In the genomic region with DNA sequence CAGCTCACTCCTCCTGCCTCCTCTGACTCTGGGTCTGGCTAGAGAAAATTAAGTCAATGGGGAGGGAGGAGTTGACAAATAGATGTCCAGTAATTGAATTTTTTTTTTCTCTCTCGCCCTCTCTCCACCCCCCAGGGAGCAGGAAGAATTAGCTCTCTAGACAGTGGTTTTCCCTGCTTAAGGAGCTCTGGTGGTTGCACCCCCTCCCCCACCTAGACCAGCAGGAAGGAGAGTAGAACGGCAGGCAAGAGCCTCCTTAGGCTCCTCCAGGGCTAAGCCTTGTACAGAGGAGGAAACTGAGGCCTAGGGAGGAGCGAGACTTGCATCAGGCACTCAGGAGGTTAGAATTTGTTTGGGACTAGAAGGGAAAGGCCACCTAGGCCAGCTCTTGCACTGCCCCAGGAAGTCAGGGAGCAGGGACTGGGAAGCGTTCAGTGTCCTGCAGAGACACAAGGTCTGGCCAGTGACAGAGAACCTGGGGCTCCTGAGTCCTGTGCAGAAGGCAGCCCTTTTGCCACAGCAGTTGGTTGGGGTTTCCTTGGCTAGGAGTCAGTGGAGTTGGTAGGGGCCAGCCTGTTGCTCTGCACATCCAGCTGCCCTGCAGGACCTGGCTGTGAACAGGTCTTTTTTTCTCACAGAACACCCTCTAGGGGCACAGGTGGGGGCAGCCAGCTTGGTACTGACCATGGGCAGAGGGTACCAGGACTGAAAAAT, we compare ENCODE assay signal across 1 cellular context.
TF ChIP-seq lines count a peak whose summit lies in the region.

No MANE protein-coding gene starts in this region.

TF ChIP-seq in K562, 482 proteins besides CTCF, POLR2A, EP300 and RAD21 (continued from another document):
- TF ChIP-seq, protein P1, sequence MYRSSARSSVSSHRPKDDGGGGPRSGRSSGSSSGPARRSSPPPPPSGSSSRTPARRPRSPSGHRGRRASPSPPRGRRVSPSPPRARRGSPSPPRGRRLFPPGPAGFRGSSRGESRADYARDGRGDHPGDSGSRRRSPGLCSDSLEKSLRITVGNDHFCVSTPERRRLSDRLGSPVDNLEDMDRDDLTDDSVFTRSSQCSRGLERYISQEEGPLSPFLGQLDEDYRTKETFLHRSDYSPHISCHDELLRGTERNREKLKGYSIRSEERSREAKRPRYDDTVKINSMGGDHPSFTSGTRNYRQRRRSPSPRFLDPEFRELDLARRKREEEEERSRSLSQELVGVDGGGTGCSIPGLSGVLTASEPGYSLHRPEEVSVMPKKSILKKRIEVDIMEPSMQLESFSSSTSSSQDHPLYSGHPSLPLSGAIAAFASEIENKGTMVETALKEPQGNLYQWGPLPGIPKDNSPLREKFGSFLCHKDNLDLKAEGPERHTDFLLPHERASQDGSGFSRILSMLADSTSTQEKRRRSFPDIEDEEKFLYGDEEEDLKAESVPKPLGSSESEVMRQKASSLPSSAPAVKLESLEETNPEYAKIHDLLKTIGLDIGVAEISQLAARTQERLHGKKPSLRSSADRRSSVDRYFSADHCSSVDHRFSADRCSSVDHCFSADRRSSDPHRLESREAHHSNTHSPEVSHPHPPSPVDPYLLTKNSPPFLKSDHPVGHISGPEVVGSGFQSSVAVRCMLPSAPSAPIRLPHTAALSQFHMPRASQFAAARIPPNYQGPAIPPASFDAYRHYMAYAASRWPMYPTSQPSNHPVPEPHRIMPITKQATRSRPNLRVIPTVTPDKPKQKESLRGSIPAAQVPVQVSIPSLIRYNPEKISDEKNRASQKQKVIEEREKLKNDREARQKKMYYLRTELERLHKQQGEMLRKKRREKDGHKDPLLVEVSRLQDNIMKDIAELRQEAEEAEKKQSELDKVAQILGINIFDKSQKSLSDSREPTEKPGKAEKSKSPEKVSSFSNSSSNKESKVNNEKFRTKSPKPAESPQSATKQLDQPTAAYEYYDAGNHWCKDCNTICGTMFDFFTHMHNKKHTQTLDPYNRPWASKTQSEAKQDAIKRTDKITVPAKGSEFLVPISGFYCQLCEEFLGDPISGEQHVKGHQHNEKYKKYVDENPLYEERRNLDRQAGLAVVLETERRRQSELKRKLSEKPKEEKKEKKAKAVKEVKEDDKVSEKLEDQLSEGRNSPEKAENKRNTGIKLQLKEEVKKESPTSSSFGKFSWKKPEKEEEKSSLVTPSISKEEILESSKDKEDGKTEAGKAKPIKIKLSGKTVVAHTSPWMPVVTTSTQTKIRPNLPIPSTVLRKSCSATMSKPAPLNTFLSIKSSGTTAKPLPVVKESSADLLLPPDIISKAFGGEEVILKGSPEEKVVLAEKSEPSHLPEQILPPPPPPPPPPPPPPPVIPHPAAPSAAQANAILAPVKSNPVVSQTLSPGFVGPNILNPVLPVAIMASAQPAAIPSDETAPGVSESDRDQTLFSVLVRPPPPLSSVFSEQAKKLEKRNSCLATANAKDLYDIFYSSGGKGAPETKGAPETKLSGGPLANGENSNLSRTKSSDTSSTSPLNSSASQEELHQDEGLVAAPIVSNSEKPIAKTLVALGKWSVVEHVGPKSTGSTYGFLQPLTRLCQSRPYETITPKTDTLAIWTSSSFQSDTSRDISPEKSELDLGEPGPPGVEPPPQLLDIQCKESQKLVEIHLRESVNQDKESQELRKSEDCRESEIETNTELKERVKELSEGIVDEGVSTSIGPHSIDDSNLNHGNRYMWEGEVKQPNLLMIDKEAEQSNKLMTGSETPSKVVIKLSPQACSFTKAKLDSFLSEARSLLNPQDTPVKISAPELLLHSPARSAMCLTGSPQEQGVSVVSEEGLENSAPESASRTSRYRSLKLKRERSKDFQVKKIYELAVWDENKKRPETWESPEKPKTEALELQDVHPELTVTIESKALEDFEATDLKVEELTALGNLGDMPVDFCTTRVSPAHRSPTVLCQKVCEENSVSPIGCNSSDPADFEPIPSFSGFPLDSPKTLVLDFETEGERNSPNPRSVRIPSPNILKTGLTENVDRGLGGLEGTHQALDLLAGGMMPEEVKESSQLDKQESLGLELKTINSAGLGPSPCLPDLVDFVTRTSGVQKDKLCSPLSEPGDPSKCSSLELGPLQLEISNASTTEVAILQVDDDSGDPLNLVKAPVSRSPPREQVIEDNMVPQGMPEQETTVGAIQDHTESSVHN (IDR thresholded peaks at IDR 0.05; ENCODE audit: borderline replicate concordance in 1 of 2, low read depth in 1 of 2) = no peak
- TF ChIP-seq, protein P2, sequence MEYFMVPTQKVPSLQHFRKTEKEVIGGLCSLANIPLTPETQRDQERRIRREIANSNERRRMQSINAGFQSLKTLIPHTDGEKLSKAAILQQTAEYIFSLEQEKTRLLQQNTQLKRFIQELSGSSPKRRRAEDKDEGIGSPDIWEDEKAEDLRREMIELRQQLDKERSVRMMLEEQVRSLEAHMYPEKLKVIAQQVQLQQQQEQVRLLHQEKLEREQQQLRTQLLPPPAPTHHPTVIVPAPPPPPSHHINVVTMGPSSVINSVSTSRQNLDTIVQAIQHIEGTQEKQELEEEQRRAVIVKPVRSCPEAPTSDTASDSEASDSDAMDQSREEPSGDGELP (CRISPR knock-in tag; IDR thresholded peaks at IDR 0.05; ENCODE audit: borderline replicate concordance) = 0 out of 2 replicates have a peak, but pooled peaks have one; percentile 10
- no peak for TF ChIP-seq CTBP1 (IDR thresholded peaks at IDR 0.05; ENCODE audit: borderline replicate concordance)
- no peak for TF ChIP-seq ZNF134 (CRISPR knock-in tag; conservative IDR thresholded peaks at IDR 0.05)
- TF ChIP-seq RBM15 (IDR thresholded peaks at IDR 0.05; ENCODE audit: insufficient read depth, low read length) = no peak
TF ChIP-seq in K562: peak in this region for 1.
